14 cellular contexts compared by ENCODE assay signal in genomic region chrX:118498755-118499154, GRCh38. TPM values are rescaled to one million over a fixed set of nuclear protein-coding genes. Genes with fewer than 3 reads are reported as not detected.
A peak's percentile ranks its signal among the peaks of the same experiment; 100 is the strongest.
DNase-seq lines count a peak whose midpoint lies in the region; ATAC-seq, FAIRE-seq and TF ChIP-seq lines count a peak whose summit lies in the region.
"Had no signal": no experiment of that assay in that cellular context is flagged by ENCODE, and none has a peak within 500 bp of the region (broad histone marks: within the 10 kb centered on the region; RNA-seq: fewer than 3 reads in every experiment).

No MANE protein-coding gene starts in this region.

- H3K79me2 ChIP-seq in Loucy (ENCODE audit: insufficient read depth, low read length) = peaks cover 52% of the 10 kb centered on the region; the same call in 1 of the 2 replicates
- no peaks in the 10 kb centered on the region for H3K79me2 ChIP-seq in neural progenitor cell (ENCODE audit: low read depth)

- peak overlapping the region; percentile 54 for H3K27ac Mint-ChIP-seq in activated CD4-positive, alpha-beta memory T cell treated with anti-CD3 and anti-CD28 coated beads for 36 hours
- H3K27ac Mint-ChIP-seq in activated CD4-positive, alpha-beta memory T cell treated with anti-CD3 and anti-CD28 coated beads, Interleukin-2, amount 10 ng/mL, durations not matched to agents 7 days and 5 days = no peak overlapping the region
- no peak overlapping the region for H3K27ac Mint-ChIP-seq in neural progenitor cell

- no peaks in the 10 kb centered on the region for H3K9me3 ChIP-seq in Loucy (ENCODE audit: insufficient read depth, low read depth, low read length)
- peaks cover 3% of the 10 kb centered on the region for H3K9me3 ChIP-seq in neural progenitor cell (ENCODE audit: low read depth)
- H3K9me3 ChIP-seq: testis had no signal

- no peaks in the 10 kb centered on the region for H3K9me3 Mint-ChIP-seq in activated CD4-positive, alpha-beta memory T cell treated with anti-CD3 and anti-CD28 coated beads for 36 hours
- H3K9me3 Mint-ChIP-seq in activated CD4-positive, alpha-beta memory T cell treated with anti-CD3 and anti-CD28 coated beads, Interleukin-2, amount 10 ng/mL, durations not matched to agents 7 days and 5 days = no peaks in the 10 kb centered on the region
- H3K9me3 Mint-ChIP-seq in neural progenitor cell = peaks cover 6% of the 10 kb centered on the region

- H3K9me2 ChIP-seq in Loucy (replicated peaks; ENCODE audit: low read depth, low read length) = no peaks in the 10 kb centered on the region

- H3K4me1 ChIP-seq in Loucy (ENCODE audit: insufficient read depth, low read length, poor library complexity, severe bottlenecking) (peaks cover 33% of the 10 kb centered on the region), neural progenitor cell (peaks cover 4% of the 10 kb centered on the region)
- H3K4me1 ChIP-seq: foreskin keratinocyte, testis had no signal

- no peak for ATAC-seq in GM18867 (IDR thresholded peaks at IDR 0.05; ENCODE audit: unreplicated experiment)
- ATAC-seq: foreskin keratinocyte had no signal

- H2AFZ ChIP-seq in Loucy (ENCODE audit: low read length) (no peak overlapping the region), neural progenitor cell (replicated peaks) (no peak overlapping the region)

- H3K4me3 Mint-ChIP-seq in activated CD4-positive, alpha-beta memory T cell treated with anti-CD3 and anti-CD28 coated beads for 36 hours = no peak overlapping the region
- no peak overlapping the region for H3K4me3 Mint-ChIP-seq in activated CD4-positive, alpha-beta memory T cell treated with anti-CD3 and anti-CD28 coated beads, Interleukin-2, amount 10 ng/mL, durations not matched to agents 7 days and 5 days
- H3K4me3 Mint-ChIP-seq in neural progenitor cell = peak overlapping the region; percentile 69

- TF ChIP-seq CTCF in Loucy (conservative IDR thresholded peaks at IDR 0.05; ENCODE audit: low read length) (no peak), neural progenitor cell (IDR thresholded peaks at IDR 0.05) (no peak)

- H3K27me3 Mint-ChIP-seq in activated CD4-positive, alpha-beta memory T cell treated with anti-CD3 and anti-CD28 coated beads for 36 hours = no peaks in the 10 kb centered on the region
- H3K27me3 Mint-ChIP-seq in activated CD4-positive, alpha-beta memory T cell treated with anti-CD3 and anti-CD28 coated beads, Interleukin-2, amount 10 ng/mL, durations not matched to agents 7 days and 5 days = no peaks in the 10 kb centered on the region
- H3K27me3 Mint-ChIP-seq in neural progenitor cell (ENCODE audit: insufficient read depth, low read depth) = peaks cover 5% of the 10 kb centered on the region

- POLR2A ChIA-PET in activated CD4-positive, alpha-beta memory T cell treated with anti-CD3 and anti-CD28 coated beads for 36 hours (lab: Charles Lee) = interaction anchor here (0.7 to 1.6 kb wide), 2 partner anchors 31 to 40 kb away, joined by 4 to 5 read pairs; no protein-coding TSS in a partner anchor
- POLR2A ChIA-PET in activated CD4-positive, alpha-beta memory T cell treated with anti-CD3 and anti-CD28 coated beads, Interleukin-2, amount 10 ng/mL, durations not matched to agents 7 days and 5 days (lab: Charles Lee) = interaction anchor here (1.4 to 11.5 kb wide), 3 partner anchors 24 to 35 kb away, joined by 3 to 389 read pairs (median 7); no protein-coding TSS in a partner anchor

- H4K20me1 ChIP-seq in Loucy (ENCODE audit: insufficient read depth, low read length, poor library complexity, severe bottlenecking) (no peaks in the 10 kb centered on the region), neural progenitor cell (ENCODE audit: low read depth) (peaks cover 3% of the 10 kb centered on the region)

- peak; percentile 5 for FAIRE-seq in colon (lab: Jason Lieb, UNC)

- CTCF ChIA-PET in activated CD4-positive, alpha-beta memory T cell treated with anti-CD3 and anti-CD28 coated beads for 36 hours (lab: Charles Lee) = interaction anchor here (1.5 kb wide), 1 partner anchor 40 kb away, joined by 4 read pairs; no protein-coding TSS in a partner anchor
- CTCF ChIA-PET in activated CD4-positive, alpha-beta memory T cell treated with anti-CD3 and anti-CD28 coated beads, Interleukin-2, amount 10 ng/mL, durations not matched to agents 7 days and 5 days (lab: Charles Lee) = interaction anchor here (1.4 kb wide), 1 partner anchor 29 kb away, joined by 3 read pairs; no protein-coding TSS in a partner anchor

- H3K4me1 Mint-ChIP-seq in activated CD4-positive, alpha-beta memory T cell treated with anti-CD3 and anti-CD28 coated beads for 36 hours (ENCODE audit: low read depth) = peaks cover 42% of the 10 kb centered on the region
- peaks cover 52% of the 10 kb centered on the region for H3K4me1 Mint-ChIP-seq in activated CD4-positive, alpha-beta memory T cell treated with anti-CD3 and anti-CD28 coated beads, Interleukin-2, amount 10 ng/mL, durations not matched to agents 7 days and 5 days
- peaks cover 34% of the 10 kb centered on the region for H3K4me1 Mint-ChIP-seq in neural progenitor cell

- H3K36me3 ChIP-seq in Loucy (ENCODE audit: insufficient read depth, low read length) = no peaks in the 10 kb centered on the region
- H3K36me3 ChIP-seq in neural progenitor cell = no peaks in the 10 kb centered on the region
- H3K36me3 ChIP-seq: brain microvascular endothelial cell had no signal

- H3K4me3 ChIP-seq in Loucy (ENCODE audit: low read length, poor library complexity, severe bottlenecking) = peak overlapping the region; percentile 87
- H3K4me3 ChIP-seq in neural progenitor cell = no peak overlapping the region
- H3K4me3 ChIP-seq: testis had no signal

- DNase-seq in activated CD4-positive, alpha-beta memory T cell treated with anti-CD3 and anti-CD28 coated beads for 36 hours = no peak
- no peak for DNase-seq in activated CD4-positive, alpha-beta memory T cell treated with anti-CD3 and anti-CD28 coated beads, Interleukin-2, amount 10 ng/mL, durations not matched to agents 7 days and 5 days
- DNase-seq in neural progenitor cell (ENCODE audit: low spot score) (no peak), NAMALWA (ENCODE audit: low spot score) (no peak), NCI-H345 treated with DMSO at 0.1 percent for 48 hours (lab: John Stamatoyannopoulos, UW; ENCODE audit: unreplicated experiment) (no peak)
- DNase-seq: brain microvascular endothelial cell; DMS153; effector CD8-positive, alpha-beta T cell; foreskin keratinocyte; stimulated activated CD4-positive, alpha-beta T cell treated with anti-CD3 and anti-CD28 coated beads, Interleukin-12 subunit alpha, Interleukin-12 subunit beta, amount 100 ng/mL, for 4 hours; testis had no signal

- H3K9ac ChIP-seq in Loucy (ENCODE audit: low read depth, low read length, poor library complexity, severe bottlenecking) = peak overlapping the region; percentile 82
- H3K9ac ChIP-seq in neural progenitor cell = no peak overlapping the region

- no peak overlapping the region for H3K27ac ChIP-seq in neural progenitor cell
- H3K27ac ChIP-seq: brain microvascular endothelial cell, foreskin keratinocyte, testis had no signal

- intact Hi-C loops in activated CD4-positive, alpha-beta memory T cell treated with anti-CD3 and anti-CD28 coated beads for 36 hours (cut with micrococcal nuclease) = loop anchor here (10.0 kb wide), 1 partner anchor 106 kb away; no protein-coding TSS in a partner anchor

- peak overlapping the region; percentile 91 for H3K4me2 ChIP-seq in Loucy (ENCODE audit: low read depth, low read length, poor library complexity, severe bottlenecking)
- H3K4me2 ChIP-seq in neural progenitor cell = peak overlapping the region; percentile 67

- H3K27me3 ChIP-seq in Loucy (ENCODE audit: insufficient read depth, low read length, poor library complexity, severe bottlenecking) = no peaks in the 10 kb centered on the region
- peaks cover 30% of the 10 kb centered on the region for H3K27me3 ChIP-seq in neural progenitor cell
- H3K27me3 ChIP-seq: brain microvascular endothelial cell, foreskin keratinocyte, testis had no signal

- H3F3A ChIP-seq in Loucy (ENCODE audit: low read depth) (no peaks in the 10 kb centered on the region), neural progenitor cell (ENCODE audit: low read depth) (no peaks in the 10 kb centered on the region)

- peaks cover 3% of the 10 kb centered on the region for H3K36me3 Mint-ChIP-seq in activated CD4-positive, alpha-beta memory T cell treated with anti-CD3 and anti-CD28 coated beads for 36 hours
- H3K36me3 Mint-ChIP-seq in activated CD4-positive, alpha-beta memory T cell treated with anti-CD3 and anti-CD28 coated beads, Interleukin-2, amount 10 ng/mL, durations not matched to agents 7 days and 5 days (ENCODE audit: low read depth) = peaks cover 40% of the 10 kb centered on the region
- peaks cover 14% of the 10 kb centered on the region for H3K36me3 Mint-ChIP-seq in neural progenitor cell

RNA-seq across cellular contexts. Expression of gene DOCK11, which starts 3.1 kb away (rescaled TPM):
- 10 to 100 TPM; 47.5 to 50.4 TPM for total RNA-seq in activated CD4-positive, alpha-beta memory T cell treated with anti-CD3 and anti-CD28 coated beads for 36 hours
- 10 to 100 TPM; 79.0 to 82.9 TPM for total RNA-seq in activated CD4-positive, alpha-beta memory T cell treated with anti-CD3 and anti-CD28 coated beads, Interleukin-2, amount 10 ng/mL, durations not matched to agents 7 days and 5 days
- total RNA-seq in neural progenitor cell (ENCODE audit: low replicate concordance) = 18.8 and 20.9 TPM in 2 replicates
